Comparison of ENCODE assay signal across 21 cellular contexts in the genomic region with DNA sequence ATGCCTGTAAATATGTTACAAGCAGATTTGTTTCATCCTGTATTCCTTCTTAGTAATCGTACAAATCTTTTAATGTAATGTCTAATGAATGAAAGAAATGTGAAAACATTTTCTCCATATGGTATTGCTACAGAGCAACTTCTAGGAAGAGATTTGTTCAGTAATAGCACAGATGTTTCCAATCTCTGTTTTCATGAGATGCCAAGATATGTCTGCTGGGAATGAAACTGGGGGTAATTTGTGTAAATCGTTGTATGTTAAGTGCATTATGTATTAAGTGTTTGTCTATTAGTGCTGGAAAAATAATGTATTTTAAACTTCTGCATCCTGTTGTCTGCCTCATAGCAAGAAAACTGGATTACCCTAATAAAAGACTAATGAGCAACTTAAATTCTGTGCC.
A peak's percentile ranks its signal among the peaks of the same experiment; 100 is the strongest.
DNase-seq lines count a peak whose midpoint lies in the region; TF ChIP-seq lines count a peak whose summit lies in the region.
"Had no signal": no experiment of that assay in that cellular context is flagged by ENCODE, and none has a peak within 500 bp of the region (broad histone marks: within the 10 kb centered on the region; RNA-seq: fewer than 3 reads in every experiment).

No MANE protein-coding gene starts in this region.

- H3K4me2 ChIP-seq in GM23248 (ENCODE audit: unreplicated experiment), result no peak overlapping the region

- intact Hi-C loops in MCF 10A (cut with micrococcal nuclease), result loop anchor here (10.0 kb wide), 1 partner anchor 1796 kb away; no protein-coding TSS in a partner anchor

- DNase-seq in AG08395 (ENCODE audit: low spot score), result peak; percentile 21
- DNase-seq in GM23248, result peak; percentile 5
- DNase-seq in choroid plexus epithelial cell (ENCODE audit: low read depth), result peak; percentile 30
- peak; percentile 7 for DNase-seq in fibroblast of villous mesenchyme (ENCODE audit: low read depth)
- no peak for DNase-seq in hepatic stellate cell (ENCODE audit: low spot score)
- DNase-seq in activated gamma-delta T cell treated with Interleukin-2 at 50 U/mL for 16 hours, result no peak
- DNase-seq in MCF 10A (ENCODE audit: unreplicated experiment), result no peak
- DNase-seq in activated CD8-positive, alpha-beta memory T cell treated with anti-CD3 and anti-CD28 coated beads for 24 hours, result no peak
- DNase-seq: 8988T; AML-193; Caco-2; CD4-positive, CD25-positive, alpha-beta regulatory T cell; EL; GOT3; KBM-7; NCI-H1417 treated with DMSO at 0.1 percent for 48 hours; NCI-H1930; NCI-H2171; NCI-H774; RPMI8226; SIG-M5 had no signal

- CTCF ChIA-PET in MCF 10A (lab: Yijun Ruan, JAX), result no interaction called here

- no peaks in the 10 kb centered on the region for H3K4me1 Mint-ChIP-seq in MCF 10A (ENCODE audit: insufficient read depth, unreplicated experiment)
- H3K4me1 Mint-ChIP-seq: CD4-positive, CD25-positive, alpha-beta regulatory T cell had no signal

- in situ Hi-C loops in GM23248 (cut with MboI), result no loop called here

- H3K27me3 Mint-ChIP-seq in MCF 10A (ENCODE audit: insufficient read depth, unreplicated experiment), result no peaks in the 10 kb centered on the region
- H3K27me3 Mint-ChIP-seq: CD4-positive, CD25-positive, alpha-beta regulatory T cell had no signal

- TF ChIP-seq CTCF in choroid plexus epithelial cell (conservative IDR thresholded peaks at IDR 0.05; ENCODE audit: low read depth, low read length) (no peak), fibroblast of villous mesenchyme (IDR thresholded peaks at IDR 0.05; ENCODE audit: insufficient read depth, low read depth, low read length) (no peak), MCF 10A (IDR thresholded peaks at IDR 0.05; ENCODE audit: unreplicated experiment) (no peak)

- no peaks in the 10 kb centered on the region for H3K9me3 ChIP-seq in GM23248 (ENCODE audit: low read depth)
- H3K9me3 ChIP-seq: Caco-2 had no signal

- no peaks in the 10 kb centered on the region for H3K79me2 ChIP-seq in GM23248 (ENCODE audit: insufficient read depth)

- H3K4me3 Mint-ChIP-seq in MCF 10A (ENCODE audit: unreplicated experiment), result no peak overlapping the region
- H3K4me3 Mint-ChIP-seq: CD4-positive, CD25-positive, alpha-beta regulatory T cell had no signal

- no peaks in the 10 kb centered on the region for H3F3A ChIP-seq in GM23248 (ENCODE audit: insufficient read depth)

- no peaks in the 10 kb centered on the region for H3K36me3 Mint-ChIP-seq in MCF 10A (ENCODE audit: insufficient read depth, unreplicated experiment)
- H3K36me3 Mint-ChIP-seq: CD4-positive, CD25-positive, alpha-beta regulatory T cell had no signal

- H3K27me3 ChIP-seq in GM23248 (replicated peaks; ENCODE audit: insufficient read depth), result no peaks in the 10 kb centered on the region

- BruUV-seq in MCF 10A (replicated peaks; lab: Mats Ljungman, UMichigan), result no TSS peak

- no peak overlapping the region for H2AFZ ChIP-seq in GM23248

- WGBS in GM23248 (ENCODE audit: low coverage in 1 of 2, low lambda C conversion rate in 2 of 2, missing lambda C conversion rate in 2 of 2), 2 experiments, result 3% methylated on average over 2 of the region's 2 CpGs

- POLR2A ChIA-PET in MCF 10A (lab: Yijun Ruan, JAX), result no interaction called here

- H3K4me3 ChIP-seq in GM23248 (no peak overlapping the region), choroid plexus epithelial cell (ENCODE audit: low read depth, low read length) (no peak overlapping the region), fibroblast of villous mesenchyme (ENCODE audit: low read depth, low read length) (no peak overlapping the region)

- no peaks in the 10 kb centered on the region for H3K36me3 ChIP-seq in GM23248 (ENCODE audit: low read depth)

- H3K9ac ChIP-seq in GM23248, result no peak overlapping the region

- H3K27ac Mint-ChIP-seq in MCF 10A (ENCODE audit: low read depth, unreplicated experiment), result no peak overlapping the region
- H3K27ac Mint-ChIP-seq: CD4-positive, CD25-positive, alpha-beta regulatory T cell had no signal

- no peak overlapping the region for H3K27ac ChIP-seq in GM23248

- H3K9me3 Mint-ChIP-seq in MCF 10A (ENCODE audit: unreplicated experiment), result no peaks in the 10 kb centered on the region

- H3K4me1 ChIP-seq in GM23248 (ENCODE audit: insufficient read depth), result no peaks in the 10 kb centered on the region
- H3K4me1 ChIP-seq: Caco-2 had no signal

- no peaks in the 10 kb centered on the region for H4K20me1 ChIP-seq in GM23248 (ENCODE audit: insufficient read depth)

- no peaks in the 10 kb centered on the region; the same call in 1 of the 2 replicates for H3K9me2 ChIP-seq in GM23248 (ENCODE audit: insufficient read depth)

Comparison
In these comparisons a context has a peak if more than half of its experiments do, and no peak if none do; other contexts are left out.
1. DNase-seq: peak in AG08395 (single experiment), GM23248 (single experiment), choroid plexus epithelial cell (single experiment) and fibroblast of villous mesenchyme (single experiment); none in hepatic stellate cell (single experiment), activated gamma-delta T cell treated with Interleukin-2 at 50 U/mL for 16 hours (single experiment), MCF 10A (single experiment) and activated CD8-positive, alpha-beta memory T cell treated with anti-CD3 and anti-CD28 coated beads for 24 hours (single experiment).